Comparison of ENCODE assay signal across 9 cellular contexts in genomic region chr6:31498748-31499147, GRCh38. TPM values are rescaled to one million over a fixed set of nuclear protein-coding genes. Genes with fewer than 3 reads are reported as not detected.
DNase-seq lines count a peak whose midpoint lies in the region; TF ChIP-seq lines count a peak whose summit lies in the region.
"Had no signal": no experiment of that assay in that cellular context is flagged by ENCODE, and none has a peak within 500 bp of the region (broad histone marks: within the 10 kb centered on the region; RNA-seq: fewer than 3 reads in every experiment).

No MANE protein-coding gene starts in this region.

- no peak overlapping the region for H3K27ac ChIP-seq in skin epidermis

- H3K4me3 ChIP-seq in WI38 (ENCODE audit: low read depth, low read length) (peak overlapping the region; percentile 12; the same call in 1 of the 2 replicates), fibroblast of the aortic adventitia (ENCODE audit: low read depth, low read length) (peak overlapping the region; percentile 44), skin epidermis (peak overlapping the region in 4 of 7 experiments; percentile 40 to 55 (median 46))

- no peak for TF ChIP-seq CTCF in WI38 (IDR thresholded peaks at IDR 0.05; ENCODE audit: low read depth, low read length)
- TF ChIP-seq CTCF in fibroblast of the aortic adventitia (IDR thresholded peaks at IDR 0.05; ENCODE audit: insufficient read depth, low read length): no peak

- DNase-seq in NCI-H748 (lab: John Stamatoyannopoulos, UW; ENCODE audit: unreplicated experiment) (peak; percentile 40), NCI-H748 treated with DMSO at 0.1 percent for 48 hours (lab: John Stamatoyannopoulos, UW) (no peak), fibroblast of the aortic adventitia (ENCODE audit: low read depth) (no peak), NCI-H128 (lab: John Stamatoyannopoulos, UW; ENCODE audit: unreplicated experiment) (no peak), NCI-H226 (no peak), NCI-H1092 (lab: John Stamatoyannopoulos, UW) (no peak)

RNA-seq across cellular contexts. Expression of gene MICB, which starts 0.8 kb away (rescaled TPM):
- total RNA-seq in fibroblast of the aortic adventitia (ENCODE audit: low replicate concordance): 3.4 and 16.6 TPM in 2 replicates

RNA-seq across cellular contexts. Expression of gene MCCD1, which starts 30.0 kb away (rescaled TPM):
- total RNA-seq in fibroblast of the aortic adventitia (ENCODE audit: low replicate concordance): not detected in 2 replicates
- total RNA-seq: H4 had no signal

RNA-seq across cellular contexts. Expression of gene DDX39B, which starts 43.1 kb away (rescaled TPM):
- 197 and 290 TPM in 2 replicates for total RNA-seq in fibroblast of the aortic adventitia (ENCODE audit: low replicate concordance)

RNA-seq across cellular contexts. Expression of gene ATP6V1G2, which starts 47.7 kb away (rescaled TPM):
- 3.8 and 6.7 TPM in 2 replicates for total RNA-seq in fibroblast of the aortic adventitia (ENCODE audit: low replicate concordance)

RNA-seq across cellular contexts. Expression of gene NFKBIL1, which starts 48.7 kb away (rescaled TPM):
- total RNA-seq in fibroblast of the aortic adventitia (ENCODE audit: low replicate concordance): 20.0 and 48.7 TPM in 2 replicates
